Comparison of ENCODE assay signal across 16 cellular contexts in the genomic region with DNA sequence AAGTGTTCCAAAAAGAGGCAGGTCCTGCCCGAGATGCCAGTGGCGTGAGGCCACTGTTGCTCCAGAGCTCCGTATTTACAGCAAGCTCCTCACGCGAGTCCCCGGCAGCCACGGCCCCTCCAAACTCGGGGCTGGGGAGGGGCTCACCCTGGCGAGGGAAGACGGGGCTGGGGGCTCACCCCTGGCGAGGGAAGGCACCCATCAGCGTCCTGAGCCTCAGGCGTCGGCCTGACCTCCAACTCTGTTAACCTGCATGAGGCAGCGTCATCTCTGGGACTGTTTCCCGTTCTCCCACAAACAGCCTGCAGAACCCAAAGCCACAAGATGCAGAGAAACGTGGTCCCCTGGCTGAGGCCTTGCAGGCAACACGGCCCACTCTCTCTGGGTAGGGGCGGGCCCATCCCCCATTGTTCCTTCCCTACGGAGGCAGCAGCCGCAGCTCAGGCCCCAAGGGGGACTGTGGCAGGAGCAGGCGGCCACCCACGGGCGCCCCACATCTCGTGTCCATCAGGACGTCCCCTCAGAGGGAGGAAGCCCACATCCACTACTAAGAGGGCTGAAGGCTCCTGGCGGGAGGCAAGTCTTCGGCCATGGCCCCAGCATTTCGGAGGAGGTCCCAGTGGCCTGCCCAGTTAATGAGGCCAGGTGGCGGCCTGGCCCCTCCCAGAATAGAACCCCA. TPM values are rescaled to one million over a fixed set of nuclear protein-coding genes. Genes with fewer than 3 reads are reported as not detected.
A peak's percentile ranks its signal among the peaks of the same experiment; 100 is the strongest.
DNase-seq lines count a peak whose midpoint lies in the region; ATAC-seq and TF ChIP-seq lines count a peak whose summit lies in the region.
"Had no signal": no experiment of that assay in that cellular context is flagged by ENCODE, and none has a peak within 500 bp of the region (broad histone marks: within the 10 kb centered on the region; RNA-seq: fewer than 3 reads in every experiment).

No MANE protein-coding gene starts in this region.

- H2BK5ac ChIP-seq in neuronal stem cell (ENCODE audit: low read length), result no peak overlapping the region

- WGBS in neuronal stem cell (ENCODE audit: extremely low coverage in 2 of 2, insufficient read length in 2 of 2, insufficient replicate concordance in 1 of 2), 2 donors, result no CpG with 5 or more reads among the region's 30 CpGs

- no peak overlapping the region for H4K8ac ChIP-seq in neuronal stem cell (ENCODE audit: low read depth, low read length)

- H2BK120ac ChIP-seq in neuronal stem cell (ENCODE audit: low read depth, low read length), result no peak overlapping the region

- peak overlapping the region; percentile 68 for H3K9ac ChIP-seq in neuronal stem cell (ENCODE audit: low read depth, low read length, poor library complexity)
- H3K9ac ChIP-seq: GM23248 had no signal

- H3K4ac ChIP-seq in neuronal stem cell (ENCODE audit: low read length), result no peak overlapping the region

- H3K27me3 Mint-ChIP-seq in glutamatergic neuron (ENCODE audit: unreplicated experiment), result peaks cover 5% of the 10 kb centered on the region

- peak overlapping the region; percentile 61 for H2AFZ ChIP-seq in neuronal stem cell (ENCODE audit: low read length)
- H2AFZ ChIP-seq: GM23248 had no signal

- H2BK15ac ChIP-seq in neuronal stem cell (ENCODE audit: low read length), result peak overlapping the region; percentile 89

- TF ChIP-seq CTCF in dorsolateral prefrontal cortex (IDR thresholded peaks at IDR 0.05 in 54 of 56, conservative IDR thresholded peaks at IDR 0.05 in 2 of 56; ENCODE audit: low read depth in 1 of 56, partially characterized antibody in 56 of 56) (no peak), glutamatergic neuron (IDR thresholded peaks at IDR 0.05; ENCODE audit: partially characterized antibody, unreplicated experiment) (no peak)

- H3K4me3 ChIP-seq in dorsolateral prefrontal cortex (peak overlapping the region in 36 of 59 donors; percentile 2 to 49 (median 26)), neuronal stem cell (ENCODE audit: low read length in 2 of 2) (no peak overlapping the region)
- H3K4me3 ChIP-seq: GM23248 had no signal

- no peaks in the 10 kb centered on the region for H3K36me3 ChIP-seq in neuronal stem cell (replicated peaks in 1 of 2; ENCODE audit: control insufficient read depth in 2 of 2, insufficient read depth in 2 of 2, low read length in 2 of 2)

- H3K27ac ChIP-seq in dorsolateral prefrontal cortex, result peak overlapping the region in 52 of 59 donors; percentile 8 to 96 (median 76)
- H3K27ac ChIP-seq in neuronal stem cell (replicated peaks; ENCODE audit: low read length), result no peak overlapping the region
- H3K27ac ChIP-seq: GM23248 had no signal

- H3K79me1 ChIP-seq in neuronal stem cell (ENCODE audit: low read depth, low read length), result peaks cover 2% of the 10 kb centered on the region

- intact Hi-C loops in dorsolateral prefrontal cortex (cut with DNase I), result loop anchor here in 1 of 2 donors (10.0 kb wide), 1 partner anchor 139 kb away; a partner anchor contains a TSS

- H3K4me3 Mint-ChIP-seq in glutamatergic neuron (ENCODE audit: unreplicated experiment), result no peak overlapping the region
- H3K4me3 Mint-ChIP-seq: CD4-positive, alpha-beta memory T cell; H9 had no signal

- H3K23ac ChIP-seq in neuronal stem cell (ENCODE audit: low read depth, low read length, poor library complexity), result no peak overlapping the region

- H3K4me1 Mint-ChIP-seq in glutamatergic neuron (ENCODE audit: low read depth, unreplicated experiment), result peaks cover 6% of the 10 kb centered on the region

- H3K27ac Mint-ChIP-seq in glutamatergic neuron (ENCODE audit: unreplicated experiment), result no peak overlapping the region
- H3K27ac Mint-ChIP-seq: CD4-positive, alpha-beta memory T cell; H9 had no signal

- H3K4me2 ChIP-seq in neuronal stem cell (ENCODE audit: insufficient read depth, low read length, poor library complexity, severe bottlenecking), result no peak overlapping the region

- no peaks in the 10 kb centered on the region for H3K36me3 Mint-ChIP-seq in glutamatergic neuron (ENCODE audit: unreplicated experiment)
- H3K36me3 Mint-ChIP-seq: CD4-positive, alpha-beta memory T cell had no signal

- no peak for ATAC-seq in GM21786 (IDR thresholded peaks at IDR 0.05; ENCODE audit: unreplicated experiment)
- ATAC-seq: HCT116 had no signal

- no peak overlapping the region for H4K91ac ChIP-seq in neuronal stem cell (ENCODE audit: low read depth, low read length, poor library complexity)

- H3K27me3 ChIP-seq in dorsolateral prefrontal cortex (peaks cover 0 to 23% (median 0%) of the 10 kb centered on the region in 45 donors), neuronal stem cell (ENCODE audit: control insufficient read depth in 3 of 3, insufficient read depth in 3 of 3, low read depth in 1 of 3, low read length in 3 of 3) (peaks cover 9 to 55% (median 24%) of the 10 kb centered on the region in 3 experiments)

- peak overlapping the region; percentile 16 for H3K18ac ChIP-seq in neuronal stem cell (ENCODE audit: low read length)

- peaks cover 5 to 18% of the 10 kb centered on the region in 2 donors for H3K4me1 ChIP-seq in neuronal stem cell (ENCODE audit: control insufficient read depth in 2 of 2, insufficient read depth in 1 of 2, low read depth in 1 of 2, low read length in 2 of 2)

- no peak for DNase-seq in dorsolateral prefrontal cortex
- peak; percentile 18 for DNase-seq in glutamatergic neuron
- no peak for DNase-seq in neuronal stem cell (ENCODE audit: low spot score)
- no peak for DNase-seq in DMS79 (lab: John Stamatoyannopoulos, UW)
- DNase-seq in effector CD4-positive, alpha-beta T cell, result no peak
- DNase-seq: Calu3; CD4-positive, alpha-beta memory T cell; COR-L47; DMS53; DND-41; GM23248; H9 had no signal

- peak overlapping the region; percentile 73 for H2BK12ac ChIP-seq in neuronal stem cell (ENCODE audit: low read length)

- H3K14ac ChIP-seq in neuronal stem cell (ENCODE audit: low read length), result no peak overlapping the region

- no peaks in the 10 kb centered on the region for H3K9me3 ChIP-seq in neuronal stem cell (replicated peaks in 1 of 2; ENCODE audit: control insufficient read depth in 2 of 2, insufficient read depth in 1 of 2, low read depth in 1 of 2, low read length in 2 of 2)

- peak overlapping the region; percentile 2 for H2AK5ac ChIP-seq in neuronal stem cell (ENCODE audit: low read depth, low read length)

- H3K9me3 Mint-ChIP-seq in glutamatergic neuron (ENCODE audit: unreplicated experiment), result peaks cover 8% of the 10 kb centered on the region
- H3K9me3 Mint-ChIP-seq: H9 had no signal

RNA-seq across cellular contexts. Expression of a gene that starts 4.2 kb away (rescaled TPM):
- total RNA-seq in dorsolateral prefrontal cortex (10 to 100 TPM; 11.7 to 48.6 (median 31.6) TPM), glutamatergic neuron (ENCODE audit: unreplicated experiment) (9.1 TPM)
- polyA plus RNA-seq in neuronal stem cell (2013, experiment 1 of 2), result 0.08 TPM
- polyA plus RNA-seq in neuronal stem cell (2013, experiment 2 of 2), result 0.07 TPM
- total RNA-seq: Calu3; CD4-positive, alpha-beta memory T cell; GM23248; H4 had no signal
- polyA plus RNA-seq: BJ; CD4-positive, alpha-beta memory T cell; GM23248 had no signal

Comparison
In these comparisons a context has a peak if more than half of its experiments do, and no peak if none do; other contexts are left out.
1. H3K4me3 ChIP-seq: peak in dorsolateral prefrontal cortex (36 of 59); none in neuronal stem cell (0 of 2).